In genomic region chr14:70045715-70046535, GRCh38 we compare ENCODE assay signal across 7 cellular contexts.
A peak's percentile ranks its signal among the peaks of the same experiment; 100 is the strongest.
DNase-seq lines count a peak whose midpoint lies in the region; ATAC-seq and TF ChIP-seq lines count a peak whose summit lies in the region.

No MANE protein-coding gene starts in this region.

- no peak for ATAC-seq in GM19397 (IDR thresholded peaks at IDR 0.05; ENCODE audit: unreplicated experiment)

- no peaks in the 10 kb centered on the region for H4K20me1 ChIP-seq in SK-N-SH (ENCODE audit: insufficient read depth)

- H3K9me3 ChIP-seq in SK-N-SH = no peaks in the 10 kb centered on the region

- no peak for DNase-seq in GM12864 (ENCODE audit: low read depth)
- DNase-seq in NCI-H1092 treated with DMSO at 0.1 percent for 48 hours (lab: John Stamatoyannopoulos, UW) = peak; percentile 76
- peak; percentile 82 for DNase-seq in SK-N-SH
- peak; percentile 24 for DNase-seq in fibroblast of the conjunctiva (ENCODE audit: low read depth)
- peak in 47 of 56 donors; percentile 2 to 73 (median 27) for DNase-seq in nucleus accumbens (lab: John Stamatoyannopoulos, UW)
- no peak for DNase-seq in OCI-M2 (lab: John Stamatoyannopoulos, UW; ENCODE audit: unreplicated experiment)

- no peaks in the 10 kb centered on the region for H3K79me2 ChIP-seq in SK-N-SH (ENCODE audit: insufficient read depth)

- H3K4me2 ChIP-seq in SK-N-SH = no peak overlapping the region

- H3K4me3 ChIP-seq in GM12864 (ENCODE audit: low read depth, low read length) (no peak overlapping the region), SK-N-SH (ENCODE audit: low read depth in 2 of 2, low read length in 1 of 2) (peak overlapping the region in 1 of 2 experiments; percentile 39; a peak in 1 of 4 replicates)

- H3F3A ChIP-seq in SK-N-SH (replicated peaks; ENCODE audit: insufficient read depth) = no peaks in the 10 kb centered on the region

- no peaks in the 10 kb centered on the region for H3K27me3 ChIP-seq in SK-N-SH (ENCODE audit: insufficient read depth)

- TF ChIP-seq RAD21 in SK-N-SH (IDR thresholded peaks at IDR 0.05; ENCODE audit: low read length) = peak; percentile 96

- CTCF ChIA-PET in SK-N-SH (lab: Yijun Ruan, JAX) = interaction anchor here (0.6 to 6.5 kb wide), 40 partner anchors 9 to 667 kb away, joined by 3 to 132 read pairs (median 4); partner anchors contain the start of genes SLC8A3 and SMOC1

- no peak overlapping the region for H3K9ac ChIP-seq in SK-N-SH

- no peak for TF ChIP-seq EP300 in SK-N-SH (IDR thresholded peaks at IDR 0.05; ENCODE audit: borderline replicate concordance in 1 of 2, low read depth in 1 of 2, low read length in 1 of 2)

- no peaks in the 10 kb centered on the region for H3K36me3 ChIP-seq in SK-N-SH (replicated peaks in 1 of 2; ENCODE audit: control insufficient read depth in 1 of 2, insufficient read depth in 2 of 2, low read length in 1 of 2)

- POLR2A ChIA-PET in SK-N-SH (lab: Yijun Ruan, JAX) = no interaction called here

- H3K4me1 ChIP-seq in SK-N-SH (ENCODE audit: control insufficient read depth in 1 of 2, insufficient read depth in 2 of 2, low read depth in 1 of 2, low read length in 1 of 2) = peaks cover 0 to 18% of the 10 kb centered on the region in 2 experiments; a peak in 1 of 4 replicates

- H3K9me2 ChIP-seq in SK-N-SH = no peaks in the 10 kb centered on the region

- TF ChIP-seq CTCF in GM12864 (IDR thresholded peaks at IDR 0.05; ENCODE audit: low read depth, low read length, missing control alignments) = peak; percentile 47
- TF ChIP-seq CTCF in SK-N-SH (IDR thresholded peaks at IDR 0.05) = peak; percentile 47

- H3K27ac ChIP-seq in SK-N-SH (ENCODE audit: low read depth in 2 of 2, low read length in 1 of 2) = peak overlapping the region in 1 of 2 experiments; percentile 40; a peak in 2 of 4 replicates

- no peak overlapping the region for H2AFZ ChIP-seq in SK-N-SH (ENCODE audit: low read depth)

- WGBS in SK-N-SH (ENCODE audit: low lambda C conversion rate) = 38% methylated on average over 22 of the region's 23 CpGs

TF ChIP-seq in SK-N-SH, 30 proteins besides CTCF, POLR2A, EP300 and RAD21:
- TF ChIP-seq MXI1 (IDR thresholded peaks at IDR 0.05; ENCODE audit: low read depth, low read length) (peak; percentile 74), GATA2 (CRISPR knock-in tag; IDR thresholded peaks at IDR 0.05) (no peak), USF1 (IDR thresholded peaks at IDR 0.05; ENCODE audit: borderline replicate concordance, low read depth) (no peak), MAX (IDR thresholded peaks at IDR 0.05; ENCODE audit: low read depth) (no peak), TCF12 (IDR thresholded peaks at IDR 0.05) (no peak), TEAD4 (IDR thresholded peaks at IDR 0.05; ENCODE audit: borderline replicate concordance, insufficient read depth) (no peak), NFIC (IDR thresholded peaks at IDR 0.05; ENCODE audit: borderline replicate concordance) (no peak), USF2 (IDR thresholded peaks at IDR 0.05; ENCODE audit: borderline replicate concordance, low read depth, low read length) (no peak), JUND (IDR thresholded peaks at IDR 0.05) (no peak), EZH2phosphoT487 (IDR thresholded peaks at IDR 0.05; ENCODE audit: borderline replicate concordance, low read depth) (no peak), FOXJ3 (CRISPR knock-in tag; IDR thresholded peaks at IDR 0.05) (no peak), SIN3A (IDR thresholded peaks at IDR 0.05; ENCODE audit: borderline replicate concordance, low read depth, low read length) (no peak), RCOR1 (IDR thresholded peaks at IDR 0.05; ENCODE audit: low read length) (0 out of 2 replicates have a peak, but pooled peaks have one; percentile 12), CHD2 (IDR thresholded peaks at IDR 0.05; ENCODE audit: low read length, partially characterized antibody) (peak; percentile 15), ZBTB33 (IDR thresholded peaks at IDR 0.05; ENCODE audit: borderline replicate concordance, low read depth) (no peak), FOXM1 (IDR thresholded peaks at IDR 0.05; ENCODE audit: low read depth) (no peak), RXRA (IDR thresholded peaks at IDR 0.05; ENCODE audit: borderline replicate concordance, low read depth) (no peak), IRF3 (IDR thresholded peaks at IDR 0.05; ENCODE audit: low read depth, low read length) (no peak), NRF1 (IDR thresholded peaks at IDR 0.05; ENCODE audit: low read depth, low read length) (no peak), SMC3 (IDR thresholded peaks at IDR 0.05; ENCODE audit: low read depth, low read length) (peak; percentile 81)
TF ChIP-seq in SK-N-SH: peak in this region for 4.

Comparison
In these comparisons a context has a peak if more than half of its experiments do, and no peak if none do; other contexts are left out.
1. DNase-seq: peak in NCI-H1092 treated with DMSO at 0.1 percent for 48 hours (single experiment), SK-N-SH (single experiment), fibroblast of the conjunctiva (single experiment) and nucleus accumbens (47 of 56); none in GM12864 (single experiment) and OCI-M2 (single experiment).